9 cellular contexts compared by ENCODE assay signal in genomic region chr1:2198571-2198970, GRCh38. TPM values are rescaled to one million over a fixed set of nuclear protein-coding genes. Genes with fewer than 3 reads are reported as not detected.
DNase-seq lines count a peak whose midpoint lies in the region; ATAC-seq and TF ChIP-seq lines count a peak whose summit lies in the region.
"Had no signal": no experiment of that assay in that cellular context is flagged by ENCODE, and none has a peak within 500 bp of the region (broad histone marks: within the 10 kb centered on the region; RNA-seq: fewer than 3 reads in every experiment).

No MANE protein-coding gene starts in this region.

- no peak overlapping the region for H2BK15ac ChIP-seq in mesendoderm (replicated peaks; ENCODE audit: low read depth)

- no peak overlapping the region for H3K4me2 ChIP-seq in mesendoderm (ENCODE audit: low read length)

- H2BK5ac ChIP-seq in mesendoderm (ENCODE audit: low read length), result no peak overlapping the region

- H3K79me1 ChIP-seq in mesendoderm (ENCODE audit: low read length), result no peaks in the 10 kb centered on the region

- H3K4me1 ChIP-seq in mesendoderm (ENCODE audit: control insufficient read depth, low read depth, low read length) (peaks cover 1% of the 10 kb centered on the region), tibial artery (peaks cover 8 to 48% (median 39%) of the 10 kb centered on the region in 4 donors)

- peaks cover 17% of the 10 kb centered on the region for H3K4me1 Mint-ChIP-seq in activated naive CD4-positive, alpha-beta T cell treated with anti-CD3 and anti-CD28 coated beads for 36 hours (ENCODE audit: low read depth)

- peak overlapping the region; percentile 37 for H3K27ac ChIP-seq in brain microvascular endothelial cell
- no peak overlapping the region for H3K27ac ChIP-seq in mesendoderm (ENCODE audit: low read depth, low read length)
- H3K27ac ChIP-seq in tibial artery, result peak overlapping the region; percentile 86 to 93

- H3K4me3 Mint-ChIP-seq in activated naive CD4-positive, alpha-beta T cell treated with anti-CD3 and anti-CD28 coated beads for 36 hours, result peak overlapping the region; percentile 93

- H3K23ac ChIP-seq in mesendoderm (ENCODE audit: low read length), result no peak overlapping the region

- CTCF ChIA-PET in activated naive CD4-positive, alpha-beta T cell treated with anti-CD3 and anti-CD28 coated beads for 36 hours (lab: Charles Lee), result interaction anchor here (1.4 to 6.9 kb wide), 2 partner anchors 183 to 193 kb away, joined by 4 to 129 read pairs; partner anchors contain the start of genes MORN1 and RER1

- no peaks in the 10 kb centered on the region for H3K36me3 Mint-ChIP-seq in activated naive CD4-positive, alpha-beta T cell treated with anti-CD3 and anti-CD28 coated beads for 36 hours (ENCODE audit: low read depth)
- H3K36me3 Mint-ChIP-seq in activated naive CD4-positive, alpha-beta T cell treated with anti-CD3 and anti-CD28 coated beads, Interleukin-2, amount 50 U/mL, for 72 hours, result no peaks in the 10 kb centered on the region

- no peaks in the 10 kb centered on the region for H3K36me3 ChIP-seq in brain microvascular endothelial cell (replicated peaks)
- H3K36me3 ChIP-seq in mesendoderm (ENCODE audit: control insufficient read depth, insufficient read depth, low read length), result no peaks in the 10 kb centered on the region
- no peaks in the 10 kb centered on the region for H3K36me3 ChIP-seq in tibial artery

- DNase-seq in activated naive CD4-positive, alpha-beta T cell treated with anti-CD3 and anti-CD28 coated beads for 36 hours, result no peak
- DNase-seq in activated naive CD4-positive, alpha-beta T cell treated with anti-CD3 and anti-CD28 coated beads, Interleukin-2, amount 50 U/mL, for 72 hours (ENCODE audit: low spot score in 2 of 2), result no peak
- DNase-seq in brain microvascular endothelial cell (no peak), mesendoderm (no peak), tibial artery (no peak), GM03348 (ENCODE audit: low spot score) (no peak), superior temporal gyrus (ENCODE audit: extremely low spot score) (no peak), MV-4-11 (lab: John Stamatoyannopoulos, UW) (no peak)
- DNase-seq: NCI-H2107 had no signal

- H3K4ac ChIP-seq in mesendoderm (ENCODE audit: low read depth, low read length), result peak overlapping the region; percentile 17

- no peaks in the 10 kb centered on the region for H3K27me3 Mint-ChIP-seq in activated naive CD4-positive, alpha-beta T cell treated with anti-CD3 and anti-CD28 coated beads for 36 hours (ENCODE audit: low read depth)

- H2BK120ac ChIP-seq in mesendoderm (ENCODE audit: low read depth, low read length), result no peak overlapping the region

- no peak overlapping the region for H3K18ac ChIP-seq in mesendoderm (ENCODE audit: low read length)

- no CpG with 5 or more reads among the region's 11 CpGs for WGBS in mesendoderm (ENCODE audit: extremely low coverage, insufficient coverage, low lambda C conversion rate)

- H3K9me3 ChIP-seq in tibial artery, result no peaks in the 10 kb centered on the region

- peaks cover 3% of the 10 kb centered on the region for H3K79me2 ChIP-seq in mesendoderm (ENCODE audit: control insufficient read depth, insufficient read depth, low read length)

- intact Hi-C loops in activated naive CD4-positive, alpha-beta T cell treated with anti-CD3 and anti-CD28 coated beads for 36 hours (cut with micrococcal nuclease), result loop anchor here (5.0 kb wide), 1 partner anchor 329 kb away; the partner anchor contains the start of gene PANK4
- intact Hi-C loops in tibial artery (cut with DNase I; ENCODE audit: low total_unique reads), result loop anchor here (5.0 kb wide), 1 partner anchor 34 kb away; no protein-coding TSS in a partner anchor

- H4K8ac ChIP-seq in mesendoderm (ENCODE audit: low read depth, low read length), result no peak overlapping the region

- no peak overlapping the region for H4K5ac ChIP-seq in mesendoderm (ENCODE audit: low read length)

- no peak for ATAC-seq in activated naive CD4-positive, alpha-beta T cell treated with anti-CD3 and anti-CD28 coated beads, Interleukin-2, amount 50 U/mL, for 72 hours

- no peaks in the 10 kb centered on the region for H3K9me3 Mint-ChIP-seq in activated naive CD4-positive, alpha-beta T cell treated with anti-CD3 and anti-CD28 coated beads for 36 hours
- H3K9me3 Mint-ChIP-seq in activated naive CD4-positive, alpha-beta T cell treated with anti-CD3 and anti-CD28 coated beads, Interleukin-2, amount 50 U/mL, for 72 hours, result no peaks in the 10 kb centered on the region

- H3K27ac Mint-ChIP-seq in activated naive CD4-positive, alpha-beta T cell treated with anti-CD3 and anti-CD28 coated beads for 36 hours, result peak overlapping the region; percentile 84
- H3K27ac Mint-ChIP-seq in activated naive CD4-positive, alpha-beta T cell treated with anti-CD3 and anti-CD28 coated beads, Interleukin-2, amount 50 U/mL, for 72 hours, result peak overlapping the region in 1 of 2 donors; percentile 91

- in situ Hi-C loops in brain microvascular endothelial cell (cut with HindIII; ENCODE audit: low pct_ligation_motif_present, low sequenced_read_pairs), result loop anchor here (10.0 kb wide), 1 partner anchor 156 kb away; no protein-coding TSS in a partner anchor

- TF ChIP-seq CTCF in brain microvascular endothelial cell (IDR thresholded peaks at IDR 0.05; ENCODE audit: low read depth, low read length, missing control alignments), result no peak
- TF ChIP-seq CTCF in tibial artery (IDR thresholded peaks at IDR 0.05), result no peak

- H3K4me3 ChIP-seq in brain microvascular endothelial cell (ENCODE audit: low read depth, low read length) (no peak overlapping the region), mesendoderm (ENCODE audit: low read length) (no peak overlapping the region), tibial artery (no peak overlapping the region)

- H3K56ac ChIP-seq in mesendoderm (ENCODE audit: low read length), result peak overlapping the region; percentile 78

- peak overlapping the region; percentile 55 for H3K9ac ChIP-seq in mesendoderm (ENCODE audit: low read length)

- peak overlapping the region; percentile 92 for H2AK5ac ChIP-seq in mesendoderm (ENCODE audit: low read length)

- H3K27me3 ChIP-seq in brain microvascular endothelial cell (replicated peaks), result no peaks in the 10 kb centered on the region
- no peaks in the 10 kb centered on the region for H3K27me3 ChIP-seq in mesendoderm (ENCODE audit: insufficient read depth, low read length, poor library complexity)
- no peaks in the 10 kb centered on the region for H3K27me3 ChIP-seq in tibial artery

RNA-seq across cellular contexts. Expression of gene FAAP20, which starts 4.0 kb away (rescaled TPM):
- 10 to 100 TPM; 48.2 to 54.4 TPM for total RNA-seq in activated naive CD4-positive, alpha-beta T cell treated with anti-CD3 and anti-CD28 coated beads for 36 hours
- total RNA-seq in activated naive CD4-positive, alpha-beta T cell treated with anti-CD3 and anti-CD28 coated beads, Interleukin-2, amount 50 U/mL, for 72 hours, result 10 to 100 TPM; 59.1 to 66.9 TPM
- polyA plus RNA-seq in mesendoderm (2013, experiment 1 of 2), result 85.8 TPM
- polyA plus RNA-seq in mesendoderm (2013, experiment 2 of 2), result 84.4 TPM

RNA-seq across cellular contexts. Expression of gene SKI, which starts 29.5 kb away (rescaled TPM):
- total RNA-seq in activated naive CD4-positive, alpha-beta T cell treated with anti-CD3 and anti-CD28 coated beads for 36 hours, result 10 to 100 TPM; 25.5 to 26.3 TPM
- total RNA-seq in activated naive CD4-positive, alpha-beta T cell treated with anti-CD3 and anti-CD28 coated beads, Interleukin-2, amount 50 U/mL, for 72 hours, result 10 to 100 TPM; 26.6 to 43.8 TPM
- 48.1 TPM for polyA plus RNA-seq in mesendoderm (2013, experiment 1 of 2)
- polyA plus RNA-seq in mesendoderm (2013, experiment 2 of 2), result 51.1 TPM
